ENCODE assay signal across 28 cellular contexts in the genomic region with DNA sequence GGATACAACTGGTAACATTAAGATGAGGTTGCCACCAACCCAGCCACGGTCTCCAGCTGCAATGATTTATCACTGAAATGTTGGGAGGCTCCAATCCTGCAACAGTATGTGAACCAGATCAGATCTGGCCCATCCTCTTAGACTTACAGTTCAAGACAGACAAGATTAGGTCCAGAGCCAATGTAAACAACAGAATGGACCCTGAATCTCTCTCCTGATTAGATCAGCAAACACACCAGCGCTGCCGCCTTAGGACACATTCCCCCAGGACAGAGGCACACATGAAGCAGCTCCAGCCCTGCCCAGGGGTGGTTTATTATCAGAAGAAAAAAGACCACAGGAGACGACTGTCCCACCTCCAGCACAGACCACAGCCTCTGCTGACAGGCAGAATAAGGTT.
A peak's percentile ranks its signal among the peaks of the same experiment; 100 is the strongest.
DNase-seq lines count a peak whose midpoint lies in the region; ATAC-seq, FAIRE-seq and TF ChIP-seq lines count a peak whose summit lies in the region.
"Had no signal": no experiment of that assay in that cellular context is flagged by ENCODE, and none has a peak within 500 bp of the region (broad histone marks: within the 10 kb centered on the region; RNA-seq: fewer than 3 reads in every experiment).

No MANE protein-coding gene starts in this region.

- H3K36me3 ChIP-seq in HepG2 (replicated peaks in 1 of 2; ENCODE audit: control insufficient read depth in 1 of 2, insufficient read depth in 2 of 2, low read length in 2 of 2) (no peaks in the 10 kb centered on the region), right lobe of liver (no peaks in the 10 kb centered on the region), mesendoderm (ENCODE audit: control insufficient read depth, insufficient read depth, low read length) (no peaks in the 10 kb centered on the region), heart right ventricle (no peaks in the 10 kb centered on the region), testis (ENCODE audit: low read depth, missing control alignments) (no peaks in the 10 kb centered on the region)
- H3K36me3 ChIP-seq: ascending aorta, ovary, tibial artery had no signal

- no peak overlapping the region for H3K56ac ChIP-seq in mesendoderm (ENCODE audit: low read length)

- TF ChIP-seq POLR2A in HepG2 (IDR thresholded peaks at IDR 0.05; ENCODE audit: insufficient read depth in 1 of 2, low read depth in 2 of 2, low read length in 2 of 2) = no peak
- no peak for TF ChIP-seq POLR2A in right lobe of liver (IDR thresholded peaks at IDR 0.05)
- TF ChIP-seq POLR2A in testis (IDR thresholded peaks at IDR 0.05) = no peak

- no peak overlapping the region for H2AK5ac ChIP-seq in mesendoderm (ENCODE audit: low read length)

- no peak overlapping the region for H3K4ac ChIP-seq in mesendoderm (ENCODE audit: low read depth, low read length)

- no peak overlapping the region for H3K23ac ChIP-seq in mesendoderm (ENCODE audit: low read length)

- no peak overlapping the region for H2BK120ac ChIP-seq in mesendoderm (ENCODE audit: low read depth, low read length)

- H3K9ac ChIP-seq in HepG2 (ENCODE audit: insufficient read depth, low read depth, low read length) = no peak overlapping the region
- H3K9ac ChIP-seq in mesendoderm (ENCODE audit: low read length) = no peak overlapping the region

- no peak overlapping the region for H2AFZ ChIP-seq in HepG2 (ENCODE audit: low read length)

- no peaks in the 10 kb centered on the region for H3K79me2 ChIP-seq in HepG2 (ENCODE audit: insufficient read depth, low read length)
- no peaks in the 10 kb centered on the region for H3K79me2 ChIP-seq in mesendoderm (ENCODE audit: control insufficient read depth, insufficient read depth, low read length)

- H3K79me1 ChIP-seq in mesendoderm (ENCODE audit: low read length) = no peaks in the 10 kb centered on the region

- H3K27me3 ChIP-seq in HepG2 (ENCODE audit: control insufficient read depth in 1 of 2, insufficient read depth in 2 of 2, low read length in 2 of 2) (no peaks in the 10 kb centered on the region), right lobe of liver (no peaks in the 10 kb centered on the region), mesendoderm (ENCODE audit: insufficient read depth, low read length, poor library complexity) (no peaks in the 10 kb centered on the region), heart right ventricle (no peaks in the 10 kb centered on the region), testis (no peaks in the 10 kb centered on the region)
- H3K27me3 ChIP-seq: ascending aorta, dorsolateral prefrontal cortex, ovary, tibial artery had no signal

- H3K18ac ChIP-seq in mesendoderm (ENCODE audit: low read length) = no peak overlapping the region

- 0% methylated on average over 4 of the region's 4 CpGs for WGBS in HepG2 (ENCODE audit: low lambda C conversion rate)
- WGBS in right lobe of liver (ENCODE audit: insufficient coverage, low coverage, low lambda C conversion rate, missing lambda C conversion rate) = 8% methylated on average over 3 of the region's 4 CpGs
- no CpG with 5 or more reads among the region's 4 CpGs for WGBS in mesendoderm (ENCODE audit: extremely low coverage, insufficient coverage, low lambda C conversion rate)
- 37 to 48% methylated on average over 4 of the region's 4 CpGs for WGBS in heart right ventricle, 2 donors
- WGBS in testis, 2 donors = 49 to 57% methylated on average over 4 of the region's 4 CpGs

- H3K4me1 ChIP-seq in HepG2 (ENCODE audit: insufficient read depth, low read length) (peaks cover 14% of the 10 kb centered on the region), right lobe of liver (no peaks in the 10 kb centered on the region), mesendoderm (ENCODE audit: control insufficient read depth, low read depth, low read length) (peaks cover 9% of the 10 kb centered on the region), heart right ventricle (peaks cover 0 to 4% (median 0%) of the 10 kb centered on the region in 9 donors), testis (no peaks in the 10 kb centered on the region)

- TF ChIP-seq RAD21 in HepG2 (CRISPR knock-in tag; IDR thresholded peaks at IDR 0.05) = no peak

- peak overlapping the region; percentile 13 for H2BK5ac ChIP-seq in mesendoderm (ENCODE audit: low read length)

- no peak for TF ChIP-seq EP300 in HepG2 (IDR thresholded peaks at IDR 0.05; ENCODE audit: low read depth in 2 of 2, low read length in 2 of 2)
- no peak for TF ChIP-seq EP300 in HepG2 (CRISPR knock-in tag; IDR thresholded peaks at IDR 0.05; ENCODE audit: borderline replicate concordance)

- no TSS peak for BruUV-seq in HepG2 (replicated peaks; lab: Mats Ljungman, UMichigan)

- no peaks in the 10 kb centered on the region for H4K20me1 ChIP-seq in HepG2 (ENCODE audit: insufficient read depth, low read length)

- H3K4me3 ChIP-seq in HepG2 (replicated peaks in 1 of 3; ENCODE audit: insufficient read depth in 1 of 3, low read depth in 2 of 3, low read length in 3 of 3) = no peak overlapping the region
- no peak overlapping the region for H3K4me3 ChIP-seq in right lobe of liver
- H3K4me3 ChIP-seq in mesendoderm (ENCODE audit: low read length) = no peak overlapping the region
- no peak overlapping the region for H3K4me3 ChIP-seq in heart right ventricle
- no peak overlapping the region for H3K4me3 ChIP-seq in testis
- H3K4me3 ChIP-seq: ascending aorta, dorsolateral prefrontal cortex, ovary, tibial artery had no signal

- peak; percentile 89 for ATAC-seq in HepG2
- no peak for ATAC-seq in right lobe of liver
- ATAC-seq in heart right ventricle = no peak
- ATAC-seq in GM19455 (IDR thresholded peaks at IDR 0.05; ENCODE audit: unreplicated experiment) = no peak
- ATAC-seq: activated naive CD4-positive, alpha-beta T cell treated with anti-CD3 and anti-CD28 coated beads, Interleukin-2, amount 50 U/mL, for 72 hours; activated T-helper 17 cell treated with anti-CD3 and anti-CD28 coated beads, Interleukin-2, amount 50 U/mL, for 72 hours; CD8-positive, alpha-beta T cell; left colon; natural killer cell; sciatic nerve had no signal

- DNase-seq in HepG2 (ENCODE audit: low spot score) (peak; percentile 53), right lobe of liver (no peak), T1000 (lab: John Stamatoyannopoulos, UW) (peak; percentile 5), mesendoderm (peak; percentile 26), heart right ventricle (no peak), testis (no peak), pons (ENCODE audit: low spot score) (no peak)
- DNase-seq: 8988T; caudate nucleus; CD8-positive, alpha-beta T cell; DND-41; dorsolateral prefrontal cortex; head of caudate nucleus; left colon; natural killer cell; NCI-H1048; NCI-H187; ovary; stimulated activated naive CD8-positive, alpha-beta T cell treated with anti-CD3 and anti-CD28 coated beads, Interleukin-15, amount 100 ng/mL, for 72 hours; tibial artery had no signal

- POLR2A ChIA-PET in HepG2 (lab: Yijun Ruan, JAX) = no interaction called here

- in situ Hi-C loops in HepG2 (cut with HindIII; ENCODE audit: extremely low pct_ligation_motif_present, low pct_unique_long_range_greater_than_20kb) = no loop called here

- CTCF ChIA-PET in HepG2 (lab: Yijun Ruan, JAX; ENCODE audit: low intra/inter-chr PET ratio, low total read pairs) = no interaction called here

- no peak overlapping the region for H4K5ac ChIP-seq in mesendoderm (ENCODE audit: low read length)

- H4K8ac ChIP-seq in mesendoderm (ENCODE audit: low read depth, low read length) = no peak overlapping the region

- no peak for TF ChIP-seq CTCF in HepG2 (CRISPR knock-in tag; IDR thresholded peaks at IDR 0.05)
- TF ChIP-seq CTCF in right lobe of liver (IDR thresholded peaks at IDR 0.05) = no peak
- no peak for TF ChIP-seq CTCF in heart right ventricle (IDR thresholded peaks at IDR 0.05)
- TF ChIP-seq CTCF in testis (IDR thresholded peaks at IDR 0.05) = no peak

- H2BK15ac ChIP-seq in mesendoderm (replicated peaks; ENCODE audit: low read depth) = no peak overlapping the region

- H3K9me3 ChIP-seq in HepG2 (ENCODE audit: low read length) (no peaks in the 10 kb centered on the region), right lobe of liver (no peaks in the 10 kb centered on the region), heart right ventricle (no peaks in the 10 kb centered on the region), testis (no peaks in the 10 kb centered on the region)
- H3K9me3 ChIP-seq: ascending aorta, ovary, tibial artery had no signal

- H3K4me2 ChIP-seq in HepG2 (ENCODE audit: low read depth, low read length) (no peak overlapping the region), mesendoderm (ENCODE audit: low read length) (no peak overlapping the region)

- FAIRE-seq in HepG2 (lab: Jason Lieb, UNC) = peak; percentile 66
- FAIRE-seq: endothelial cell of umbilical vein, GM12892, H54 had no signal

- intact Hi-C loops in HepG2 (cut with micrococcal nuclease; ENCODE audit: unreplicated experiment) = no loop called here
- intact Hi-C loops in right lobe of liver (cut with DNase I) = no loop called here
- intact Hi-C loops in heart right ventricle (cut with DNase I) = no loop called here
- intact Hi-C loops in testis (cut with DNase I; ENCODE audit: low total_unique reads) = no loop called here

- no peak overlapping the region for H3K27ac ChIP-seq in HepG2 (ENCODE audit: extremely low read length, insufficient read depth, low read length)
- no peak overlapping the region for H3K27ac ChIP-seq in right lobe of liver
- no peak overlapping the region for H3K27ac ChIP-seq in mesendoderm (ENCODE audit: low read depth, low read length)
- H3K27ac ChIP-seq in heart right ventricle = no peak overlapping the region
- no peak overlapping the region for H3K27ac ChIP-seq in testis
- H3K27ac ChIP-seq: ascending aorta, dorsolateral prefrontal cortex, ovary, tibial artery had no signal

TF ChIP-seq in HepG2, 621 proteins besides CTCF, POLR2A, EP300 and RAD21 (continues in another document):
- TF ChIP-seq FOXA1 (IDR thresholded peaks at IDR 0.05) (no peak), FOXA1 (CRISPR knock-in tag; IDR thresholded peaks at IDR 0.05) (peak; percentile 75), SUZ12 (IDR thresholded peaks at IDR 0.05; ENCODE audit: low read depth, low read length) (no peak), HNF4A (CRISPR knock-in tag; IDR thresholded peaks at IDR 0.05) (peak; percentile 75), FOXA3 (CRISPR knock-in tag; IDR thresholded peaks at IDR 0.05) (peak; percentile 66)

Comparison
In these comparisons a context has a peak if more than half of its experiments do, and no peak if none do; other contexts are left out.
1. DNase-seq: peak in HepG2 (single experiment), T1000 (single experiment) and mesendoderm (single experiment); none in right lobe of liver (0 of 3), heart right ventricle (0 of 2), testis (single experiment) and pons (single experiment).